Comparison of ENCODE assay signal across 1 cellular context in genomic region chr7:116393654-116394053, GRCh38.
TF ChIP-seq lines count a peak whose summit lies in the region.

No MANE protein-coding gene starts in this region.

TF ChIP-seq in K562, 482 proteins besides CTCF, POLR2A, EP300 and RAD21:
- TF ChIP-seq ZNF217 (CRISPR knock-in tag; IDR thresholded peaks at IDR 0.05) (no peak), ZNF589 (CRISPR knock-in tag; IDR thresholded peaks at IDR 0.05; ENCODE audit: low read depth) (no peak), ZNF165 (CRISPR knock-in tag; IDR thresholded peaks at IDR 0.05; ENCODE audit: borderline replicate concordance) (no peak), ZNF445 (CRISPR knock-in tag; IDR thresholded peaks at IDR 0.05; ENCODE audit: low read depth) (no peak), COPS2 (conservative IDR thresholded peaks at IDR 0.05) (no peak), ETV5 (CRISPR knock-in tag; IDR thresholded peaks at IDR 0.05; ENCODE audit: low read depth) (no peak), PCBP2 (IDR thresholded peaks at IDR 0.05; ENCODE audit: low read depth, low read length, poor library complexity, severe bottlenecking) (no peak), FOXJ2 (tag; IDR thresholded peaks at IDR 0.05) (0 out of 2 replicates have a peak, but pooled peaks have one; percentile 42), NR2C1 (IDR thresholded peaks at IDR 0.05) (no peak), NR2C1 (tag; IDR thresholded peaks at IDR 0.05) (no peak), GABPA (tag; conservative IDR thresholded peaks at IDR 0.05; ENCODE audit: low read depth) (peak; percentile 46; the same call in 1 of the 2 replicates), CHD4 (IDR thresholded peaks at IDR 0.05; ENCODE audit: insufficient read depth, insufficient replicate concordance, low read depth, low read length, poor library complexity, severe bottlenecking) (no peak), PRPF4 (IDR thresholded peaks at IDR 0.05; ENCODE audit: insufficient read depth, low read depth, low read length, poor library complexity, severe bottlenecking) (no peak), SIRT6 (IDR thresholded peaks at IDR 0.05; ENCODE audit: low read depth, low read length) (no peak), DDX20 (tag; IDR thresholded peaks at IDR 0.05; ENCODE audit: low read depth) (no peak), ESRRB (CRISPR knock-in tag; IDR thresholded peaks at IDR 0.05; ENCODE audit: borderline replicate concordance) (no peak), KLF10 (CRISPR knock-in tag; IDR thresholded peaks at IDR 0.05) (no peak), BRF2 (IDR thresholded peaks at IDR 0.05; ENCODE audit: borderline replicate concordance, insufficient read depth, insufficient read length) (no peak), SPI1 (IDR thresholded peaks at IDR 0.05; ENCODE audit: borderline replicate concordance, low read depth, low read length) (peak; percentile 71; the same call in 1 of the 2 replicates), CBFB (CRISPR knock-in tag; IDR thresholded peaks at IDR 0.05) (no peak), DMBX1 (CRISPR knock-in tag; IDR thresholded peaks at IDR 0.05; ENCODE audit: borderline replicate concordance) (no peak), HNRNPL (IDR thresholded peaks at IDR 0.05; ENCODE audit: low read depth, low read length) (no peak), OTX1 (CRISPR knock-in tag; IDR thresholded peaks at IDR 0.05) (no peak)
- TF ChIP-seq, protein P1, sequence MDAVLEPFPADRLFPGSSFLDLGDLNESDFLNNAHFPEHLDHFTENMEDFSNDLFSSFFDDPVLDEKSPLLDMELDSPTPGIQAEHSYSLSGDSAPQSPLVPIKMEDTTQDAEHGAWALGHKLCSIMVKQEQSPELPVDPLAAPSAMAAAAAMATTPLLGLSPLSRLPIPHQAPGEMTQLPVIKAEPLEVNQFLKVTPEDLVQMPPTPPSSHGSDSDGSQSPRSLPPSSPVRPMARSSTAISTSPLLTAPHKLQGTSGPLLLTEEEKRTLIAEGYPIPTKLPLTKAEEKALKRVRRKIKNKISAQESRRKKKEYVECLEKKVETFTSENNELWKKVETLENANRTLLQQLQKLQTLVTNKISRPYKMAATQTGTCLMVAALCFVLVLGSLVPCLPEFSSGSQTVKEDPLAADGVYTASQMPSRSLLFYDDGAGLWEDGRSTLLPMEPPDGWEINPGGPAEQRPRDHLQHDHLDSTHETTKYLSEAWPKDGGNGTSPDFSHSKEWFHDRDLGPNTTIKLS (IDR thresholded peaks at IDR 0.05; ENCODE audit: borderline replicate concordance, low read depth): no peak
